In the genomic region with DNA sequence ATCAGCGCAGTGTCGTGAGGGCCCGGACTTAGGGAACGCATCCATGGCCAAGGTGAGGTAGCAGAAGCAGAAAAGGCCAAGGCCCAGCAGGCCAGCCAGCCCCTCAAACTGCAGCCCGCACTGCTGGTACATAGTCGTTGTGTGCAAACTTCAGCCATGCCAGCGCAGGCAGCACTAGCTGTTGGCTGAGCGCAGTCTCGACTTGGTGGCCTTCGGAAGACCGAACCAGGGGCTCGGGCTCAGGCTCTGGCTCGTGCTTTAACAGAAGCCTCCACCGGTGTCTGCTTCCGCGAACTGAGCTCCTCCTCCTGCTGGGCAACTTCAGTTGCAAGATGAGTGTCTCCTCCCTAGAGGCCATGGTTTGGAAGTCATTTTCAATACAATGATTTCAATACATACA, we compare ENCODE assay signal across 1 cellular context.
TF ChIP-seq lines count a peak whose summit lies in the region.

No MANE protein-coding gene starts in this region.

TF ChIP-seq in GM23338, 12 proteins besides CTCF, POLR2A, EP300 and RAD21 (continued from another document):
- TF ChIP-seq, protein P1, sequence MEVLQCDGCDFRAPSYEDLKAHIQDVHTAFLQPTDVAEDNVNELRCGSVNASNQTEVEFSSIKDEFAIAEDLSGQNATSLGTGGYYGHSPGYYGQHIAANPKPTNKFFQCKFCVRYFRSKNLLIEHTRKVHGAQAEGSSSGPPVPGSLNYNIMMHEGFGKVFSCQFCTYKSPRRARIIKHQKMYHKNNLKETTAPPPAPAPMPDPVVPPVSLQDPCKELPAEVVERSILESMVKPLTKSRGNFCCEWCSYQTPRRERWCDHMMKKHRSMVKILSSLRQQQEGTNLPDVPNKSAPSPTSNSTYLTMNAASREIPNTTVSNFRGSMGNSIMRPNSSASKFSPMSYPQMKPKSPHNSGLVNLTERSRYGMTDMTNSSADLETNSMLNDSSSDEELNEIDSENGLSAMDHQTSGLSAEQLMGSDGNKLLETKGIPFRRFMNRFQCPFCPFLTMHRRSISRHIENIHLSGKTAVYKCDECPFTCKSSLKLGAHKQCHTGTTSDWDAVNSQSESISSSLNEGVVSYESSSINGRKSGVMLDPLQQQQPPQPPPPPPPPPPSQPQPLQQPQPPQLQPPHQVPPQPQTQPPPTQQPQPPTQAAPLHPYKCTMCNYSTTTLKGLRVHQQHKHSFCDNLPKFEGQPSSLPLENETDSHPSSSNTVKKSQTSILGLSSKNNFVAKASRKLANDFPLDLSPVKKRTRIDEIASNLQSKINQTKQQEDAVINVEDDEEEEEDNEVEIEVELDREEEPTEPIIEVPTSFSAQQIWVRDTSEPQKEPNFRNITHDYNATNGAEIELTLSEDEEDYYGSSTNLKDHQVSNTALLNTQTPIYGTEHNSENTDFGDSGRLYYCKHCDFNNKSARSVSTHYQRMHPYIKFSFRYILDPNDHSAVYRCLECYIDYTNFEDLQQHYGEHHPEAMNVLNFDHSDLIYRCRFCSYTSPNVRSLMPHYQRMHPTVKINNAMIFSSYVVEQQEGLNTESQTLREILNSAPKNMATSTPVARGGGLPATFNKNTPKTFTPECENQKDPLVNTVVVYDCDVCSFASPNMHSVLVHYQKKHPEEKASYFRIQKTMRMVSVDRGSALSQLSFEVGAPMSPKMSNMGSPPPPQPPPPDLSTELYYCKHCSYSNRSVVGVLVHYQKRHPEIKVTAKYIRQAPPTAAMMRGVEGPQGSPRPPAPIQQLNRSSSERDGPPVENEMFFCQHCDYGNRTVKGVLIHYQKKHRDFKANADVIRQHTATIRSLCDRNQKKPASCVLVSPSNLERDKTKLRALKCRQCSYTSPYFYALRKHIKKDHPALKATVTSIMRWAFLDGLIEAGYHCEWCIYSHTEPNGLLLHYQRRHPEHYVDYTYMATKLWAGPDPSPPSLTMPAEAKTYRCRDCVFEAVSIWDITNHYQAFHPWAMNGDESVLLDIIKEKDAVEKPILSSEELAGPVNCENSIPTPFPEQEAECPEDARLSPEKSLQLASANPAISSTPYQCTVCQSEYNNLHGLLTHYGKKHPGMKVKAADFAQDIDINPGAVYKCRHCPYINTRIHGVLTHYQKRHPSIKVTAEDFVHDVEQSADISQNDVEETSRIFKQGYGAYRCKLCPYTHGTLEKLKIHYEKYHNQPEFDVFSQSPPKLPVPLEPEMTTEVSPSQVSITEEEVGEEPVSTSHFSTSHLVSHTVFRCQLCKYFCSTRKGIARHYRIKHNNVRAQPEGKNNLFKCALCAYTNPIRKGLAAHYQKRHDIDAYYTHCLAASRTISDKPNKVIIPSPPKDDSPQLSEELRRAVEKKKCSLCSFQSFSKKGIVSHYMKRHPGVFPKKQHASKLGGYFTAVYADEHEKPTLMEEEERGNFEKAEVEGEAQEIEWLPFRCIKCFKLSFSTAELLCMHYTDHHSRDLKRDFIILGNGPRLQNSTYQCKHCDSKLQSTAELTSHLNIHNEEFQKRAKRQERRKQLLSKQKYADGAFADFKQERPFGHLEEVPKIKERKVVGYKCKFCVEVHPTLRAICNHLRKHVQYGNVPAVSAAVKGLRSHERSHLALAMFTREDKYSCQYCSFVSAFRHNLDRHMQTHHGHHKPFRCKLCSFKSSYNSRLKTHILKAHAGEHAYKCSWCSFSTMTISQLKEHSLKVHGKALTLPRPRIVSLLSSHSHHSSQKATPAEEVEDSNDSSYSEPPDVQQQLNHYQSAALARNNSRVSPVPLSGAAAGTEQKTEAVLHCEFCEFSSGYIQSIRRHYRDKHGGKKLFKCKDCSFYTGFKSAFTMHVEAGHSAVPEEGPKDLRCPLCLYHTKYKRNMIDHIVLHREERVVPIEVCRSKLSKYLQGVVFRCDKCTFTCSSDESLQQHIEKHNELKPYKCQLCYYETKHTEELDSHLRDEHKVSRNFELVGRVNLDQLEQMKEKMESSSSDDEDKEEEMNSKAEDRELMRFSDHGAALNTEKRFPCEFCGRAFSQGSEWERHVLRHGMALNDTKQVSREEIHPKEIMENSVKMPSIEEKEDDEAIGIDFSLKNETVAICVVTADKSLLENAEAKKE (CRISPR knock-in tag; IDR thresholded peaks at IDR 0.05): no peak
- TF ChIP-seq STAT1 (IDR thresholded peaks at IDR 0.05; ENCODE audit: unreplicated experiment) (no peak), EZH2phosphoT487 (IDR thresholded peaks at IDR 0.05; ENCODE audit: unreplicated experiment) (no peak), EZH2 (IDR thresholded peaks at IDR 0.05; ENCODE audit: low read depth, unreplicated experiment) (no peak), POLR2AphosphoS5 (IDR thresholded peaks at IDR 0.05; ENCODE audit: low read depth) (no peak), ZNF114 (CRISPR knock-in tag; IDR thresholded peaks at IDR 0.05) (no peak), CREB1 (CRISPR knock-in tag; IDR thresholded peaks at IDR 0.05; ENCODE audit: low read depth) (no peak), ZNF331 (CRISPR knock-in tag; IDR thresholded peaks at IDR 0.05; ENCODE audit: low read depth) (no peak)
